22 cellular contexts compared by ENCODE assay signal in genomic region chr12:112308652-112309051, GRCh38.
"Had no signal": no experiment of that assay in that cellular context is flagged by ENCODE, and none has a peak within 500 bp of the region (broad histone marks: within the 10 kb centered on the region; RNA-seq: fewer than 3 reads in every experiment).

No MANE protein-coding gene starts in this region.

- H3K9me3 Mint-ChIP-seq: activated B cell treated with CpG ODN at 0.5 μM for 24 hours; activated CD4-positive, alpha-beta memory T cell treated with anti-CD3 and anti-CD28 coated beads for 36 hours; activated naive CD8-positive, alpha-beta T cell treated with anti-CD3 and anti-CD28 coated beads, Interleukin-2, amount 10 ng/mL, durations not matched to agents 7 days and 5 days; central memory CD8-positive, alpha-beta T cell; immature natural killer cell; neural crest cell; stimulated activated naive CD8-positive, alpha-beta T cell treated with anti-CD3 and anti-CD28 coated beads, Interleukin-15, Interleukin-2, amounts not matched to agents 100 ng/mL and 50 ng/mL, for 24 hours; T-helper 2 cell treated with Interferon-gamma antibody and Interleukin-4, amounts not matched to agents 5 μg/mL and 100 μg/mL, for 36 hours had no signal

- ATAC-seq: activated CD8-positive, alpha-beta memory T cell treated with anti-CD3 and anti-CD28 coated beads, Interleukin-2, amount 10 ng/mL, durations not matched to agents 7 days and 5 days; left cardiac atrium; lower lobe of right lung had no signal

- H3K4me3 ChIP-seq: esophagus muscularis mucosa, lower lobe of right lung, right atrium auricular region, transverse colon, vagina had no signal

- H3K4me1 ChIP-seq: lower lobe of right lung, right atrium auricular region, transverse colon had no signal

- H3K27me3 Mint-ChIP-seq: activated B cell treated with CpG ODN at 0.5 μM for 24 hours; activated CD4-positive, alpha-beta memory T cell treated with anti-CD3 and anti-CD28 coated beads for 36 hours; activated CD8-positive, alpha-beta memory T cell treated with anti-CD3 and anti-CD28 coated beads, Interleukin-2, amount 10 ng/mL, durations not matched to agents 7 days and 5 days; activated naive CD8-positive, alpha-beta T cell treated with anti-CD3 and anti-CD28 coated beads, Interleukin-2, amount 10 ng/mL, durations not matched to agents 7 days and 5 days; central memory CD8-positive, alpha-beta T cell; progenitor cell of endocrine pancreas; stimulated activated naive CD8-positive, alpha-beta T cell treated with anti-CD3 and anti-CD28 coated beads, Interleukin-15, Interleukin-2, amounts not matched to agents 100 ng/mL and 50 ng/mL, for 24 hours had no signal

- H3K27ac Mint-ChIP-seq: activated B cell treated with CpG ODN at 0.5 μM for 24 hours; activated CD4-positive, alpha-beta memory T cell treated with anti-CD3 and anti-CD28 coated beads for 36 hours; activated CD8-positive, alpha-beta memory T cell treated with anti-CD3 and anti-CD28 coated beads, Interleukin-2, amount 10 ng/mL, durations not matched to agents 7 days and 5 days; activated naive CD8-positive, alpha-beta T cell treated with anti-CD3 and anti-CD28 coated beads, Interleukin-2, amount 10 ng/mL, durations not matched to agents 7 days and 5 days; immature natural killer cell; progenitor cell of endocrine pancreas; stimulated activated naive CD8-positive, alpha-beta T cell treated with anti-CD3 and anti-CD28 coated beads, Interleukin-15, Interleukin-2, amounts not matched to agents 100 ng/mL and 50 ng/mL, for 24 hours; T-helper 2 cell treated with Interferon-gamma antibody and Interleukin-4, amounts not matched to agents 5 μg/mL and 100 μg/mL, for 36 hours had no signal

- H3K9me3 ChIP-seq: esophagus muscularis mucosa, lower lobe of right lung, right atrium auricular region, transverse colon, vagina had no signal

- H3K4me1 Mint-ChIP-seq: central memory CD8-positive, alpha-beta T cell; immature natural killer cell had no signal

- DNase-seq: activated B cell treated with CpG ODN at 0.5 μM for 24 hours; activated CD4-positive, alpha-beta memory T cell treated with anti-CD3 and anti-CD28 coated beads for 36 hours; activated CD4-positive, alpha-beta T cell treated with anti-CD3 and anti-CD28 coated beads for 4 hours; activated CD8-positive, alpha-beta memory T cell treated with anti-CD3 and anti-CD28 coated beads, Interleukin-2, amount 10 ng/mL, durations not matched to agents 7 days and 5 days; activated naive CD4-positive, alpha-beta T cell; activated naive CD8-positive, alpha-beta T cell treated with anti-CD3 and anti-CD28 coated beads, Interleukin-2, amount 10 ng/mL, durations not matched to agents 7 days and 5 days; amygdala; brain microvascular endothelial cell; effector CD4-positive, alpha-beta T cell; immature natural killer cell; left cardiac atrium; lower lobe of right lung; stimulated activated CD4-positive, alpha-beta T cell treated with anti-CD3 and anti-CD28 coated beads, Interleukin-2, amount 100 ng/mL, for 24 hours; transverse colon had no signal

- H3K27me3 ChIP-seq: brain microvascular endothelial cell, esophagus muscularis mucosa, right atrium auricular region, transverse colon, vagina had no signal

- H3K4me3 Mint-ChIP-seq: activated B cell treated with CpG ODN at 0.5 μM for 24 hours; activated CD4-positive, alpha-beta memory T cell treated with anti-CD3 and anti-CD28 coated beads for 36 hours; activated CD8-positive, alpha-beta memory T cell treated with anti-CD3 and anti-CD28 coated beads, Interleukin-2, amount 10 ng/mL, durations not matched to agents 7 days and 5 days; activated naive CD8-positive, alpha-beta T cell treated with anti-CD3 and anti-CD28 coated beads, Interleukin-2, amount 10 ng/mL, durations not matched to agents 7 days and 5 days; central memory CD8-positive, alpha-beta T cell; immature natural killer cell; neural crest cell; stimulated activated naive CD8-positive, alpha-beta T cell treated with anti-CD3 and anti-CD28 coated beads, Interleukin-15, Interleukin-2, amounts not matched to agents 100 ng/mL and 50 ng/mL, for 24 hours; T-helper 2 cell treated with Interferon-gamma antibody and Interleukin-4, amounts not matched to agents 5 μg/mL and 100 μg/mL, for 36 hours had no signal

- H3K27ac ChIP-seq: brain microvascular endothelial cell, esophagus muscularis mucosa, lower lobe of right lung, right atrium auricular region, transverse colon, vagina had no signal
